8 cellular contexts compared by ENCODE assay signal in genomic region chr10:117653170-117653515, GRCh38.
A peak's percentile ranks its signal among the peaks of the same experiment; 100 is the strongest.
DNase-seq lines count a peak whose midpoint lies in the region; ATAC-seq, FAIRE-seq and TF ChIP-seq lines count a peak whose summit lies in the region.

No MANE protein-coding gene starts in this region.

- peaks cover 14% of the 10 kb centered on the region for H3K4me1 ChIP-seq in A549
- H3K4me1 ChIP-seq in lung (ENCODE audit: control insufficient read depth in 2 of 2, insufficient read depth in 2 of 2, low read length in 2 of 2): no peaks in the 10 kb centered on the region

- no peaks in the 10 kb centered on the region for H3K36me3 ChIP-seq in lung (ENCODE audit: control insufficient read depth in 2 of 2, insufficient read depth in 2 of 2, low read length in 2 of 2)
- no peaks in the 10 kb centered on the region for H3K36me3 ChIP-seq in WERI-Rb-1

- ATAC-seq in A549: peak; percentile 100
- peak; percentile 91 for ATAC-seq in GM18907 (IDR thresholded peaks at IDR 0.05; ENCODE audit: unreplicated experiment)
- ATAC-seq in HG03025 (IDR thresholded peaks at IDR 0.05; ENCODE audit: low FRiP score, unreplicated experiment): peak; percentile 75
- ATAC-seq in lung (ENCODE audit: insufficient read depth, low FRiP score): peak; percentile 40

- peak overlapping the region; percentile 46 for H3K4me2 ChIP-seq in A549

- peaks cover 25% of the 10 kb centered on the region for H3K9me3 ChIP-seq in A549
- peaks cover 9 to 15% of the 10 kb centered on the region in 2 donors for H3K9me3 ChIP-seq in lung (ENCODE audit: control insufficient read depth in 2 of 2, insufficient read depth in 1 of 2, low read length in 1 of 2)
- H3K9me3 ChIP-seq in WERI-Rb-1 (ENCODE audit: severe bottlenecking): peaks cover 6% of the 10 kb centered on the region

- POLR2A ChIA-PET in A549 (lab: Yijun Ruan, JAX): no interaction called here

- TF ChIP-seq EP300 in A549 (IDR thresholded peaks at IDR 0.05): no peak

- DNase-seq in A549 (ENCODE audit: low read depth in 1 of 2, low spot score in 1 of 2) (peak; percentile 78 to 81), SW480 (ENCODE audit: low spot score) (peak; percentile 88), lung (ENCODE audit: low spot score) (no peak), WERI-Rb-1 (no peak), retina (no peak), NCI-H1105 treated with DMSO at 0.1 percent for 48 hours (lab: John Stamatoyannopoulos, UW) (no peak)

- H3K27ac ChIP-seq in A549: no peak overlapping the region
- no peak overlapping the region for H3K27ac ChIP-seq in lung (ENCODE audit: low read depth in 1 of 2, low read length in 1 of 2)
- no peak overlapping the region for H3K27ac ChIP-seq in WERI-Rb-1

- no peak overlapping the region for H3K4me3 ChIP-seq in A549
- no peak overlapping the region for H3K4me3 ChIP-seq in lung
- H3K4me3 ChIP-seq in WERI-Rb-1 (ENCODE audit: low read depth, low read length): no peak overlapping the region

- TF ChIP-seq CTCF in A549 (IDR thresholded peaks at IDR 0.05): no peak
- no peak for TF ChIP-seq CTCF in lung (IDR thresholded peaks at IDR 0.05; ENCODE audit: control extremely low read depth, extremely low read depth)
- TF ChIP-seq CTCF in WERI-Rb-1 (IDR thresholded peaks at IDR 0.05; ENCODE audit: low read depth, low read length): no peak

- H3K27me3 ChIP-seq in lung (ENCODE audit: control insufficient read depth, insufficient read depth): no peaks in the 10 kb centered on the region
- H3K27me3 ChIP-seq in WERI-Rb-1 (ENCODE audit: insufficient read depth, low read depth, severe bottlenecking): peaks cover 26% of the 10 kb centered on the region

- TF ChIP-seq POLR2A in A549 (IDR thresholded peaks at IDR 0.05; ENCODE audit: low read length): no peak

- 0 out of 5 replicates have a peak, but pooled peaks of 1 of the 2 experiments have one; percentile 11 for TF ChIP-seq RAD21 in A549 (conservative IDR thresholded peaks at IDR 0.05 in 1 of 2, IDR thresholded peaks at IDR 0.05 in 1 of 2)

- CTCF ChIA-PET in A549 (lab: Yijun Ruan, JAX): no interaction called here

- FAIRE-seq in A549 (lab: Jason Lieb, UNC): peak; percentile 67

TF ChIP-seq in A549, 52 proteins besides CTCF, POLR2A, EP300 and RAD21 (continues in another document):
- no peak for TF ChIP-seq EHF (CRISPR knock-in tag; IDR thresholded peaks at IDR 0.05)
- TF ChIP-seq BHLHE40 (IDR thresholded peaks at IDR 0.05; ENCODE audit: low read depth, low read length): no peak
- no peak for TF ChIP-seq CHD2 (IDR thresholded peaks at IDR 0.05; ENCODE audit: low read length, partially characterized antibody)
- TF ChIP-seq ZC3H11A (IDR thresholded peaks at IDR 0.05): no peak
- TF ChIP-seq HDAC2 (IDR thresholded peaks at IDR 0.05): no peak
- no peak for TF ChIP-seq NPAS2 (CRISPR knock-in tag; IDR thresholded peaks at IDR 0.05; ENCODE audit: borderline replicate concordance)
- TF ChIP-seq MAFK (IDR thresholded peaks at IDR 0.05; ENCODE audit: partially characterized antibody): no peak
- TF ChIP-seq NR3C1 (IDR thresholded peaks at IDR 0.05): no peak
- no peak for TF ChIP-seq REST (IDR thresholded peaks at IDR 0.05)
- TF ChIP-seq KDM1A (IDR thresholded peaks at IDR 0.05; ENCODE audit: low read depth): no peak
- no peak for TF ChIP-seq NFE2L2 (conservative IDR thresholded peaks at IDR 0.05; ENCODE audit: low read length)
- no peak for TF ChIP-seq BCL3 (IDR thresholded peaks at IDR 0.05)
- TF ChIP-seq SREBF2 (IDR thresholded peaks at IDR 0.05): no peak
- TF ChIP-seq JUNB (IDR thresholded peaks at IDR 0.05): peak; percentile 87
- no peak for TF ChIP-seq RCOR1 (IDR thresholded peaks at IDR 0.05; ENCODE audit: low read depth, low read length)
- no peak for TF ChIP-seq HES2 (IDR thresholded peaks at IDR 0.05)
- no peak for TF ChIP-seq TFCP2L1 (CRISPR knock-in tag; IDR thresholded peaks at IDR 0.05)
- TF ChIP-seq POLR2AphosphoS2 (conservative IDR thresholded peaks at IDR 0.05; ENCODE audit: low read length): no peak
- no peak for TF ChIP-seq ZNF302 (CRISPR knock-in tag; IDR thresholded peaks at IDR 0.05)
- peak; percentile 97 for TF ChIP-seq RFX5 (IDR thresholded peaks at IDR 0.05)
- no peak for TF ChIP-seq HOXB5 (CRISPR knock-in tag; IDR thresholded peaks at IDR 0.05)
- TF ChIP-seq ESRRA (IDR thresholded peaks at IDR 0.05; ENCODE audit: borderline replicate concordance, low read length): no peak
- TF ChIP-seq HOXA7 (CRISPR knock-in tag; IDR thresholded peaks at IDR 0.05): no peak
- no peak for TF ChIP-seq KDM5A (IDR thresholded peaks at IDR 0.05)
- TF ChIP-seq ZFP36 (IDR thresholded peaks at IDR 0.05; ENCODE audit: borderline replicate concordance, partially characterized antibody): no peak
- TF ChIP-seq CBX2 (IDR thresholded peaks at IDR 0.05; ENCODE audit: borderline replicate concordance, low read depth): no peak
- no peak for TF ChIP-seq RARB (CRISPR knock-in tag; IDR thresholded peaks at IDR 0.05)
- TF ChIP-seq HOXB13 (CRISPR knock-in tag; IDR thresholded peaks at IDR 0.05; ENCODE audit: low read depth): no peak
- TF ChIP-seq ELK1 (IDR thresholded peaks at IDR 0.05; ENCODE audit: low read depth, low read length): no peak
- TF ChIP-seq ATOH8 (CRISPR knock-in tag; IDR thresholded peaks at IDR 0.05; ENCODE audit: low read depth): no peak
- no peak for TF ChIP-seq SMC3 (IDR thresholded peaks at IDR 0.05)
- TF ChIP-seq FOSB (CRISPR knock-in tag; IDR thresholded peaks at IDR 0.05): no peak
- TF ChIP-seq HEYL (CRISPR knock-in tag; IDR thresholded peaks at IDR 0.05): no peak
- no peak for TF ChIP-seq MAZ (IDR thresholded peaks at IDR 0.05; ENCODE audit: borderline replicate concordance, low read depth, low read length)
- no peak for TF ChIP-seq RNF2 (IDR thresholded peaks at IDR 0.05; ENCODE audit: borderline replicate concordance, low read depth)
- no peak for TF ChIP-seq FOXS1 (CRISPR knock-in tag; IDR thresholded peaks at IDR 0.05)

Comparison
In these comparisons a context has a peak if more than half of its experiments do, and no peak if none do; other contexts are left out.
1. ATAC-seq: peak in every context shown above with its lines; median percentile 100 in A549; 91 in GM18907; 75 in HG03025; 40 in lung.
2. DNase-seq: peak in A549 (2 of 2) and SW480 (single experiment); none in lung (single experiment), WERI-Rb-1 (single experiment), retina (single experiment) and NCI-H1105 treated with DMSO at 0.1 percent for 48 hours (single experiment).